In the genomic region with DNA sequence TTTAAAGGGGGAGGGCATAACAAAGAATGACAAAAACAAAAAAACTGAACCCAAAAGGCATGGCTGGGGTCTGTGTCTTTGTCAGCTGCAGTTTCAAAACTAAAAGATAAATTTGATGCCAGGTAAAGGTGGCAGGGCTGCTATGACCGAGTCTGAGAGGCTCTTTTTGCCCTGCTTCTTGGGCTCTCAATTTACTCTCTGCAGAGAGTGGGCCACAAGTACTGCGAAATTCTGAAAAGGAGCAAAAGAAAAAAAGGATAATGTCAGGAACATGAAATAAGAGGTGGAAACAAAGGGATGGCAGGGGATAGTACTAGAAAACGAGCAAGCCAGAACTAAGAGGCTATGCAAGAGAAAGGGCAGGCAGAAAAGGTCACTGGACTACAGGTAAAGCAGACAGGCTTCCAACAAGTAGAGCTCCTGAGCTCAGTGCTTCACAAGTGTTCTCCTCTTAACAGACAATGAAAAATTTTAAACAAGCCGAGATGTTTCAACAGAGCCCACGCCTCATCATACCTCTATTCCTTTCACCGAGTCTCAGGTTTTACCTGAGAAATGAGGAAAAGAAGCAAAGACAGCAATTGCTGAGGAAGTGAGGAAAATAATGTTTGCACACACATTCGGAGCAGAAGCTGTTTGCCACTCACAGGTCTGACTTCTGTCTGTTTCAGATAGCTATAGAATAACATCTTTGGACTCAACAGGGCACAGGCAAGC, we compare ENCODE assay signal across 8 cellular contexts. TPM values are rescaled to one million over a fixed set of nuclear protein-coding genes. Genes with fewer than 3 reads are reported as not detected.
DNase-seq lines count a peak whose midpoint lies in the region; ATAC-seq and TF ChIP-seq lines count a peak whose summit lies in the region.

No MANE protein-coding gene starts in this region.

- H3K4me1 ChIP-seq in ascending aorta: peaks cover 14 to 37% of the 10 kb centered on the region in 2 donors
- peaks cover 17 to 36% of the 10 kb centered on the region in 2 donors for H3K4me1 ChIP-seq in left lung

- no peak for TF ChIP-seq CTCF in BJ (IDR thresholded peaks at IDR 0.05; ENCODE audit: insufficient read depth, low read depth, low read length)
- no peak for TF ChIP-seq CTCF in ascending aorta (IDR thresholded peaks at IDR 0.05)
- TF ChIP-seq CTCF in left lung (IDR thresholded peaks at IDR 0.05): no peak
- no peak for TF ChIP-seq CTCF in type B pancreatic cell (conservative IDR thresholded peaks at IDR 0.05)
- no peak for TF ChIP-seq CTCF in GM10266 (IDR thresholded peaks at IDR 0.05; ENCODE audit: control insufficient read depth, insufficient read depth, low read depth, missing control alignments)

- H3K4me3 Mint-ChIP-seq in type B pancreatic cell: peak overlapping the region; percentile 85

- H3K4me1 Mint-ChIP-seq in type B pancreatic cell (ENCODE audit: unreplicated experiment): peaks cover 61% of the 10 kb centered on the region

- H3K27me3 ChIP-seq in BJ (ENCODE audit: control insufficient read depth, insufficient read depth, low read length): no peaks in the 10 kb centered on the region
- no peaks in the 10 kb centered on the region for H3K27me3 ChIP-seq in ascending aorta
- peaks cover 0 to 9% of the 10 kb centered on the region in 2 donors for H3K27me3 ChIP-seq in left lung

- intact Hi-C loops in ascending aorta (cut with DNase I) (loop anchor here (5.0 kb wide), 1 partner anchor 50 kb away; no protein-coding TSS in a partner anchor), left lung (cut with DNase I) (loop anchor here in 1 of 2 donors (10.0 kb wide), 2 partner anchors 138 to 578 kb away; no protein-coding TSS in a partner anchor)

- H3K9me3 Mint-ChIP-seq in type B pancreatic cell: no peaks in the 10 kb centered on the region

- H3K36me3 Mint-ChIP-seq in type B pancreatic cell: peaks cover 23% of the 10 kb centered on the region

- H3K4me3 ChIP-seq in BJ (ENCODE audit: low read depth, low read length) (peak overlapping the region; percentile 99), ascending aorta (peak overlapping the region; percentile 70 to 75), left lung (peak overlapping the region; percentile 44 to 68)

- H3K36me3 ChIP-seq in BJ (ENCODE audit: control insufficient read depth, insufficient read depth, low read length) (peaks cover 22% of the 10 kb centered on the region), ascending aorta (peaks cover 0 to 8% of the 10 kb centered on the region in 2 donors), left lung (no peaks in the 10 kb centered on the region)

- no peaks in the 10 kb centered on the region for H3K27me3 Mint-ChIP-seq in type B pancreatic cell

- DNase-seq in BJ (ENCODE audit: low read depth) (no peak), HT-29 (ENCODE audit: low spot score) (peak; percentile 61), ascending aorta (ENCODE audit: low spot score in 2 of 2) (no peak), left lung (no peak), type B pancreatic cell (ENCODE audit: extremely low spot score, unreplicated experiment) (no peak), AG20443 (ENCODE audit: low spot score) (no peak), GM10266 (ENCODE audit: extremely low spot score) (no peak)
- no peak for DNase-seq in stimulated activated CD4-positive, alpha-beta T cell treated with anti-CD3 and anti-CD28 coated beads, Interleukin-4, amount 100 ng/mL, for 4 hours

- POLR2A ChIA-PET in BJ (lab: Charles Lee): interaction anchor here (0.6 kb wide), 2 partner anchors 39 to 177 kb away, joined by 3 to 13 read pairs; no protein-coding TSS in a partner anchor

- peak overlapping the region; percentile 82 for H3K27ac Mint-ChIP-seq in type B pancreatic cell

- H3K27ac ChIP-seq in ascending aorta (peak overlapping the region; percentile 93 to 94), left lung (peak overlapping the region; percentile 89 to 91)

- H3K9me3 ChIP-seq in ascending aorta: no peaks in the 10 kb centered on the region
- H3K9me3 ChIP-seq in left lung: no peaks in the 10 kb centered on the region

- peak; percentile 16 for ATAC-seq in left lung

- CTCF ChIA-PET in BJ (lab: Yijun Ruan, JAX): interaction anchor here (1.0 kb wide), 1 partner anchor 11 kb away, joined by 3 read pairs; no protein-coding TSS in a partner anchor

RNA-seq across cellular contexts. Expression of a gene that starts 7.3 kb away (rescaled TPM):
- polyA plus RNA-seq in BJ (2011; rRNA removed): 12.4 and 13.0 TPM in 2 replicates
- polyA minus RNA-seq in BJ (2011; rRNA and poly(A)+ RNA removed): 22.7 and 26.8 TPM in 2 replicates
- 44.5 and 54.0 TPM in 2 replicates for total RNA-seq in HT-29 (2014; rRNA removed; shearing (Covaris generic))
- 18.6 TPM for total RNA-seq in ascending aorta
- 10 to 100 TPM; 13.3 to 15.9 TPM for total RNA-seq in left lung
- 16.0 and 25.9 TPM in 2 replicates for total RNA-seq in type B pancreatic cell (ENCODE audit: low replicate concordance)

RNA-seq across cellular contexts. Expression of a gene that starts 43.5 kb away (rescaled TPM):
- 29.2 and 51.6 TPM in 2 replicates for polyA plus RNA-seq in BJ (2011; rRNA removed)
- 40.8 and 44.5 TPM in 2 replicates for polyA minus RNA-seq in BJ (2011; rRNA and poly(A)+ RNA removed)
- total RNA-seq in HT-29 (2014; rRNA removed; shearing (Covaris generic)): 1.7 and 8.7 TPM in 2 replicates
- total RNA-seq in ascending aorta: 3.7 TPM
- 10 to 100 TPM; 33.3 to 40.1 TPM for total RNA-seq in left lung
- 32.0 and 34.9 TPM in 2 replicates for total RNA-seq in type B pancreatic cell (ENCODE audit: low replicate concordance)
